In genomic region chr5:68960961-68961360, GRCh38 we compare ENCODE assay signal across 1 cellular context.
TF ChIP-seq lines count a peak whose summit lies in the region.

No MANE protein-coding gene starts in this region.

TF ChIP-seq in GM23338, 12 proteins besides CTCF, POLR2A, EP300 and RAD21 (continued from another document):
- TF ChIP-seq EZH2 (IDR thresholded peaks at IDR 0.05; ENCODE audit: low read depth, unreplicated experiment), result no peak
TF ChIP-seq in GM23338: peak in this region for 0.
